20 cellular contexts compared by ENCODE assay signal in the genomic region with DNA sequence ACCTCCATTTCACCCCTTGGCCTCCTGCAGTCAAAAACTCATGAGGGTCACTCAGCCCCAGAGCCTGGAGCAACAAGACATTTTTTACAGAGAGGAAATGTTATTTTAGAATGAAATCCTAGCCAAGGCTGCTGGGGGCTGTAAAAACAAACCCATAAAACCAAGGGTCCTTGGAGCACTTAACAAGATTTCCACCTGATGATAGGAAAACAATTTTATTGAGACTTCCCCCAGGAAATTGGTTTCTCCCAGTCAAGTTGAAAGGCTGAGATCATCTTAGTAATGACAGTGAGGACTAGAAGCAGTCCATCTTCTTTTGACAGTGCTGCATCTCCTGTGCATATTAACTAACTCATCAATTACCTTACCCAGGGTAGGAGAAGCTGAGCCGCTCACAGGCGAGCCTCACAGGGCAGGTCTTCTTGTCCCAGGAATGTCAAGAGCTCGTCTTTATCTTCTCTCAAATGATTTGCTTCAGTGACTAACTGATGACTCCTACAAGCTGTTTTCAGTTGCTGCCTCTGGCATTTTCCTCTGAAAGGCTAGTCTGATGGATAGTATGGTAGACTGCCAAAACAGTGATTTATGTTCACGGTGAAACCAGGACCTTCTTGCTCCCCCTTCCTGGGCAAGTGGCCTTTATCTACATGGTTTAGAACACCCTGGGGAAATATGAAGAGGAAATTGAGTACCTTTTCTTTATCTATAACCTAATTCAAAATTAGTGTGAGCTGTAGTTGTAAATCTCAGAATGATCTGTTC. TPM values are rescaled to one million over a fixed set of nuclear protein-coding genes. Genes with fewer than 3 reads are reported as not detected.
DNase-seq lines count a peak whose midpoint lies in the region; ATAC-seq, FAIRE-seq and TF ChIP-seq lines count a peak whose summit lies in the region.
"Had no signal": no experiment of that assay in that cellular context is flagged by ENCODE, and none has a peak within 500 bp of the region (broad histone marks: within the 10 kb centered on the region; RNA-seq: fewer than 3 reads in every experiment).

No MANE protein-coding gene starts in this region.

- TF ChIP-seq CTCF in RWPE2 (IDR thresholded peaks at IDR 0.05; ENCODE audit: poor library complexity, severe bottlenecking) (no peak), HepG2 (CRISPR knock-in tag; IDR thresholded peaks at IDR 0.05) (no peak), lower lobe of right lung (IDR thresholded peaks at IDR 0.05) (no peak)

- no peak overlapping the region for H3K4me2 ChIP-seq in HepG2 (ENCODE audit: low read depth, low read length)

- no peak overlapping the region for H3K27ac ChIP-seq in RWPE2 (ENCODE audit: poor library complexity, severe bottlenecking)
- H3K27ac ChIP-seq in epithelial cell of prostate, result no peak overlapping the region
- no peak overlapping the region for H3K27ac ChIP-seq in HepG2 (ENCODE audit: extremely low read length, insufficient read depth, low read length)
- H3K27ac ChIP-seq in lower lobe of right lung, result no peak overlapping the region
- H3K27ac ChIP-seq: pancreas, tibial artery had no signal

- peak; percentile 33 to 66 (median 62) for DNase-seq in NCI-H1417 (lab: John Stamatoyannopoulos, UW)
- no peak for DNase-seq in NCI-H1417 treated with DMSO at 0.1 percent for 48 hours (lab: John Stamatoyannopoulos, UW)
- no peak for DNase-seq in RWPE2 (ENCODE audit: low spot score)
- peak; percentile 45 for DNase-seq in epithelial cell of prostate (ENCODE audit: low read depth, low spot score)
- no peak for DNase-seq in ureter (ENCODE audit: low spot score)
- DNase-seq in HepG2 (ENCODE audit: low spot score), result no peak
- DNase-seq in lower lobe of right lung, result no peak
- DNase-seq: 8988T; activated naive CD4-positive, alpha-beta T cell treated with anti-CD3 and anti-CD28 coated beads, Interleukin-2, amount 50 U/mL, for 16 hours; activated T-cell treated with anti-CD3 and anti-CD28 coated beads, Interleukin-2, amount 50 U/mL, for 24 hours; caudate nucleus; Karpas-422; NCI-H1436; pancreas; tibial artery had no signal

- H3K4me1 ChIP-seq in RWPE2 (ENCODE audit: insufficient read depth, poor library complexity, severe bottlenecking), result peaks cover 12% of the 10 kb centered on the region
- no peaks in the 10 kb centered on the region for H3K4me1 ChIP-seq in HepG2 (ENCODE audit: insufficient read depth, low read length)
- no peaks in the 10 kb centered on the region for H3K4me1 ChIP-seq in lower lobe of right lung
- H3K4me1 ChIP-seq: pancreas, tibial artery had no signal

- intact Hi-C loops in HepG2 (cut with micrococcal nuclease; ENCODE audit: unreplicated experiment) (no loop called here), lower lobe of right lung (cut with DNase I) (no loop called here)

- POLR2A ChIA-PET in HepG2 (lab: Yijun Ruan, JAX), result no interaction called here

- H3K27me3 ChIP-seq in RWPE2 (ENCODE audit: insufficient read depth, poor library complexity, severe bottlenecking) (peaks cover 11% of the 10 kb centered on the region), HepG2 (ENCODE audit: control insufficient read depth in 1 of 2, insufficient read depth in 2 of 2, low read length in 2 of 2) (no peaks in the 10 kb centered on the region), lower lobe of right lung (ENCODE audit: low read depth) (no peaks in the 10 kb centered on the region)
- H3K27me3 ChIP-seq: pancreas, tibial artery had no signal

- no peak overlapping the region for H2AFZ ChIP-seq in HepG2 (ENCODE audit: low read length)

- H3K36me3 ChIP-seq in RWPE2 (ENCODE audit: low read depth) (no peaks in the 10 kb centered on the region), HepG2 (replicated peaks in 1 of 2; ENCODE audit: control insufficient read depth in 1 of 2, insufficient read depth in 2 of 2, low read length in 2 of 2) (no peaks in the 10 kb centered on the region), lower lobe of right lung (no peaks in the 10 kb centered on the region)
- H3K36me3 ChIP-seq: pancreas, tibial artery had no signal

- CTCF ChIA-PET in HepG2 (lab: Yijun Ruan, JAX; ENCODE audit: low intra/inter-chr PET ratio, low total read pairs), result no interaction called here

- no peaks in the 10 kb centered on the region for H4K20me1 ChIP-seq in HepG2 (ENCODE audit: insufficient read depth, low read length)

- TF ChIP-seq EP300 in HepG2 (IDR thresholded peaks at IDR 0.05; ENCODE audit: low read depth in 2 of 2, low read length in 2 of 2), result no peak
- no peak for TF ChIP-seq EP300 in HepG2 (CRISPR knock-in tag; IDR thresholded peaks at IDR 0.05; ENCODE audit: borderline replicate concordance)

- H3K4me3 ChIP-seq in RWPE2 (ENCODE audit: severe bottlenecking), result no peak overlapping the region
- H3K4me3 ChIP-seq in HepG2 (replicated peaks in 1 of 3; ENCODE audit: insufficient read depth in 1 of 3, low read depth in 2 of 3, low read length in 3 of 3), result no peak overlapping the region
- no peak overlapping the region for H3K4me3 ChIP-seq in lower lobe of right lung
- H3K4me3 ChIP-seq: GM12878, pancreas, tibial artery had no signal

- H3K9me3 ChIP-seq in RWPE2 (ENCODE audit: severe bottlenecking) (no peaks in the 10 kb centered on the region), HepG2 (ENCODE audit: low read length) (no peaks in the 10 kb centered on the region), lower lobe of right lung (no peaks in the 10 kb centered on the region)
- H3K9me3 ChIP-seq: pancreas had no signal

- no peak for TF ChIP-seq RAD21 in HepG2 (CRISPR knock-in tag; IDR thresholded peaks at IDR 0.05)

- BruUV-seq in HepG2 (replicated peaks; lab: Mats Ljungman, UMichigan), result no TSS peak

- in situ Hi-C loops in HepG2 (cut with HindIII; ENCODE audit: extremely low pct_ligation_motif_present, low pct_unique_long_range_greater_than_20kb), result no loop called here

- H3K79me2 ChIP-seq in HepG2 (ENCODE audit: insufficient read depth, low read length), result no peaks in the 10 kb centered on the region

- 11% methylated on average over 4 of the region's 4 CpGs for WGBS in HepG2 (ENCODE audit: low lambda C conversion rate)

- H3K9ac ChIP-seq in HepG2 (ENCODE audit: insufficient read depth, low read depth, low read length), result no peak overlapping the region

- no peak for TF ChIP-seq POLR2A in HepG2 (IDR thresholded peaks at IDR 0.05; ENCODE audit: insufficient read depth in 1 of 2, low read depth in 2 of 2, low read length in 2 of 2)

- ATAC-seq in RWPE2 (ENCODE audit: low read depth) (peak; percentile 98), HepG2 (no peak), GM21786 (IDR thresholded peaks at IDR 0.05; ENCODE audit: unreplicated experiment) (no peak), lower lobe of right lung (no peak)
- ATAC-seq: GM12878, pancreas had no signal

- no peak for FAIRE-seq in HepG2 (lab: Jason Lieb, UNC)
- FAIRE-seq: frontal cortex, G401.6, GM12878, pancreas, TTC549 had no signal

RNA-seq across cellular contexts. Expression of a gene that starts 34.6 kb away (rescaled TPM):
- 17.4 TPM for total RNA-seq in ureter
- 115 and 118 TPM in 2 replicates for total RNA-seq in HepG2 (2016; rRNA removed; fragmentation: Illumina TruSeq; extraction: Trizol)
- 24.6 and 27.1 TPM in 2 replicates for total RNA-seq in HepG2 (2016; cell fraction: cytosol; rRNA removed; fragmentation: Illumina TruSeq; extraction: Trizol; ENCODE audit: low read depth)
- 110 and 117 TPM in 2 replicates for total RNA-seq in HepG2 (2016; cell fraction: insoluble cytoplasmic fraction; rRNA removed; fragmentation: Illumina TruSeq; extraction: Trizol)
- 71.0 and 75.9 TPM in 2 replicates for total RNA-seq in HepG2 (2016; cell fraction: membrane; rRNA removed; fragmentation: Illumina TruSeq; extraction: Trizol)
- total RNA-seq in HepG2 (2016; cell fraction: nucleus; rRNA removed; fragmentation: Illumina TruSeq; extraction: Trizol), result 82.3 and 94.1 TPM in 2 replicates
- polyA plus RNA-seq in HepG2 (2011; rRNA removed), result 51.3 and 55.2 TPM in 2 replicates
- 39.7 and 48.8 TPM in 2 replicates for polyA plus RNA-seq in HepG2 (2011; cell fraction: cytosol; rRNA removed)
- 115 and 142 TPM in 2 replicates for polyA plus RNA-seq in HepG2 (2011; cell fraction: nucleus; rRNA removed)
- 26.8 and 40.4 TPM in 2 replicates for polyA plus RNA-seq in HepG2 (2012)
- polyA plus RNA-seq in HepG2 (2016; cell fraction: cytosol; fragmentation: Illumina TruSeq; extraction: Trizol; ENCODE audit: low read depth), result 11.0 and 11.5 TPM in 2 replicates
- polyA plus RNA-seq in HepG2 (2016; cell fraction: insoluble cytoplasmic fraction; fragmentation: Illumina TruSeq; extraction: Trizol; ENCODE audit: low read depth), result 70.1 and 79.0 TPM in 2 replicates
- 28.4 and 28.6 TPM in 2 replicates for polyA plus RNA-seq in HepG2 (2016; cell fraction: membrane; fragmentation: Illumina TruSeq; extraction: Trizol; ENCODE audit: low read depth)
- polyA plus RNA-seq in HepG2 (2016; cell fraction: nucleus; fragmentation: Illumina TruSeq; extraction: Trizol; ENCODE audit: insufficient read depth, low read depth), result 90.9 and 95.3 TPM in 2 replicates
- 70.6 and 173 TPM in 2 replicates for polyA minus RNA-seq in HepG2 (2011; rRNA and poly(A)+ RNA removed; ENCODE audit: low replicate concordance)
- polyA minus RNA-seq in HepG2 (2011; cell fraction: cytosol; rRNA and poly(A)+ RNA removed), result 44.6 and 50.4 TPM in 2 replicates
- 117 and 130 TPM in 2 replicates for polyA minus RNA-seq in HepG2 (2011; cell fraction: nucleus; rRNA and poly(A)+ RNA removed)
- total RNA-seq in lower lobe of right lung, result 23.8 TPM

RNA-seq across cellular contexts. Expression of a gene that starts 40.1 kb away (rescaled TPM):
- total RNA-seq in ureter (14.1 TPM), HepG2 (2016; rRNA removed; fragmentation: Illumina TruSeq; extraction: Trizol) (2.1 and 2.2 TPM in 2 replicates), lower lobe of right lung (5.0 TPM)
- 1.0 and 1.2 TPM in 2 replicates for total RNA-seq in HepG2 (2016; cell fraction: cytosol; rRNA removed; fragmentation: Illumina TruSeq; extraction: Trizol; ENCODE audit: low read depth)
- 2.1 and 2.3 TPM in 2 replicates for total RNA-seq in HepG2 (2016; cell fraction: insoluble cytoplasmic fraction; rRNA removed; fragmentation: Illumina TruSeq; extraction: Trizol)
- total RNA-seq in HepG2 (2016; cell fraction: membrane; rRNA removed; fragmentation: Illumina TruSeq; extraction: Trizol), result 3.6 and 3.7 TPM in 2 replicates
- total RNA-seq in HepG2 (2016; cell fraction: nucleus; rRNA removed; fragmentation: Illumina TruSeq; extraction: Trizol), result 3.5 and 3.8 TPM in 2 replicates
- 4.2 and 5.3 TPM in 2 replicates for polyA plus RNA-seq in HepG2 (2011; rRNA removed)
- polyA plus RNA-seq in HepG2 (2011; cell fraction: cytosol; rRNA removed), result 3.7 TPM in 2 replicates
- 6.8 and 8.0 TPM in 2 replicates for polyA plus RNA-seq in HepG2 (2011; cell fraction: nucleus; rRNA removed)
- polyA plus RNA-seq in HepG2 (2012), result 2.7 and 3.9 TPM in 2 replicates
- polyA plus RNA-seq in HepG2 (2016; cell fraction: cytosol; fragmentation: Illumina TruSeq; extraction: Trizol; ENCODE audit: low read depth), result 1.5 and 1.7 TPM in 2 replicates
- 3.1 and 3.3 TPM in 2 replicates for polyA plus RNA-seq in HepG2 (2016; cell fraction: insoluble cytoplasmic fraction; fragmentation: Illumina TruSeq; extraction: Trizol; ENCODE audit: low read depth)
- 3.8 and 4.4 TPM in 2 replicates for polyA plus RNA-seq in HepG2 (2016; cell fraction: membrane; fragmentation: Illumina TruSeq; extraction: Trizol; ENCODE audit: low read depth)
- 4.7 and 5.5 TPM in 2 replicates for polyA plus RNA-seq in HepG2 (2016; cell fraction: nucleus; fragmentation: Illumina TruSeq; extraction: Trizol; ENCODE audit: insufficient read depth, low read depth)
- polyA minus RNA-seq in HepG2 (2011; rRNA and poly(A)+ RNA removed; ENCODE audit: low replicate concordance), result 10.4 TPM in 1 of 2 replicates, not detected in the other
- polyA minus RNA-seq in HepG2 (2011; cell fraction: cytosol; rRNA and poly(A)+ RNA removed), result 1.1 and 2.6 TPM in 2 replicates
- polyA minus RNA-seq in HepG2 (2011; cell fraction: nucleus; rRNA and poly(A)+ RNA removed), result 11.8 and 16.7 TPM in 2 replicates

RNA-seq across cellular contexts. Expression of a gene that starts 52.2 kb away (rescaled TPM):
- total RNA-seq in ureter, result 14.2 TPM
- total RNA-seq in HepG2 (2016; rRNA removed; fragmentation: Illumina TruSeq; extraction: Trizol), result 6.3 and 10.5 TPM in 2 replicates
- total RNA-seq in HepG2 (2016; cell fraction: cytosol; rRNA removed; fragmentation: Illumina TruSeq; extraction: Trizol; ENCODE audit: low read depth), result 2.6 and 5.4 TPM in 2 replicates
- total RNA-seq in HepG2 (2016; cell fraction: insoluble cytoplasmic fraction; rRNA removed; fragmentation: Illumina TruSeq; extraction: Trizol), result 6.8 and 9.8 TPM in 2 replicates
- total RNA-seq in HepG2 (2016; cell fraction: membrane; rRNA removed; fragmentation: Illumina TruSeq; extraction: Trizol), result 4.6 and 7.7 TPM in 2 replicates
- total RNA-seq in HepG2 (2016; cell fraction: nucleus; rRNA removed; fragmentation: Illumina TruSeq; extraction: Trizol), result 2.0 and 3.7 TPM in 2 replicates
- 31.5 and 50.8 TPM in 2 replicates for polyA plus RNA-seq in HepG2 (2011; rRNA removed)
- 31.2 and 32.1 TPM in 2 replicates for polyA plus RNA-seq in HepG2 (2011; cell fraction: cytosol; rRNA removed)
- polyA plus RNA-seq in HepG2 (2011; cell fraction: nucleus; rRNA removed), result 14.5 and 18.2 TPM in 2 replicates
- polyA plus RNA-seq in HepG2 (2012), result 11.6 and 19.0 TPM in 2 replicates
- 6.6 and 8.5 TPM in 2 replicates for polyA plus RNA-seq in HepG2 (2016; cell fraction: cytosol; fragmentation: Illumina TruSeq; extraction: Trizol; ENCODE audit: low read depth)
- 9.0 and 9.8 TPM in 2 replicates for polyA plus RNA-seq in HepG2 (2016; cell fraction: insoluble cytoplasmic fraction; fragmentation: Illumina TruSeq; extraction: Trizol; ENCODE audit: low read depth)
- polyA plus RNA-seq in HepG2 (2016; cell fraction: membrane; fragmentation: Illumina TruSeq; extraction: Trizol; ENCODE audit: low read depth), result 5.9 and 6.2 TPM in 2 replicates
- 5.4 and 6.8 TPM in 2 replicates for polyA plus RNA-seq in HepG2 (2016; cell fraction: nucleus; fragmentation: Illumina TruSeq; extraction: Trizol; ENCODE audit: insufficient read depth, low read depth)
- 3.8 and 11.4 TPM in 2 replicates for polyA minus RNA-seq in HepG2 (2011; rRNA and poly(A)+ RNA removed; ENCODE audit: low replicate concordance)
- 5.5 and 6.9 TPM in 2 replicates for polyA minus RNA-seq in HepG2 (2011; cell fraction: cytosol; rRNA and poly(A)+ RNA removed)
- 8.8 and 9.0 TPM in 2 replicates for polyA minus RNA-seq in HepG2 (2011; cell fraction: nucleus; rRNA and poly(A)+ RNA removed)
- 32.0 TPM for total RNA-seq in lower lobe of right lung
- total RNA-seq: frontal cortex had no signal

Comparison
In these comparisons a context has a peak if more than half of its experiments do, and no peak if none do; other contexts are left out.
1. DNase-seq: peak in NCI-H1417 (3 of 3) and epithelial cell of prostate (single experiment); none in NCI-H1417 treated with DMSO at 0.1 percent for 48 hours (single experiment), RWPE2 (single experiment), ureter (single experiment), HepG2 (single experiment) and lower lobe of right lung (single experiment).